8 cellular contexts compared by ENCODE assay signal in genomic region chr4:139740531-139741041, GRCh38.
DNase-seq lines count a peak whose midpoint lies in the region; ATAC-seq and TF ChIP-seq lines count a peak whose summit lies in the region.

No MANE protein-coding gene starts in this region.

- no peaks in the 10 kb centered on the region for H3K9me3 Mint-ChIP-seq in WTC11

- POLR2A ChIA-PET in WTC11 (lab: Charles Lee): interaction anchor here (0.9 to 1.3 kb wide), 2 partner anchors 9 to 75 kb away, joined by 3 to 4 read pairs; partner anchors contain the start of gene MGST2

- DNase-seq in AG09319 (ENCODE audit: extremely low read depth, low read depth) (peak; percentile 66), MV-4-11 (lab: John Stamatoyannopoulos, UW) (peak; percentile 91), WTC11 (ENCODE audit: low spot score) (no peak), left cardiac atrium (peak; percentile 78), sigmoid colon (peak; percentile 92), cortex of kidney (lab: John Stamatoyannopoulos, UW) (no peak)
- no peak for DNase-seq in stimulated activated naive CD8-positive, alpha-beta T cell treated with anti-CD3 and anti-CD28 coated beads, Interleukin-15, Interleukin-2, amounts not matched to agents 100 U/mL and 50 U/mL, for 24 hours

- WGBS in sigmoid colon, 2 donors: 53 to 65% methylated on average over 10 of the region's 10 CpGs

- H3K27ac Mint-ChIP-seq in WTC11: no peak overlapping the region

- ATAC-seq in WTC11: peak; percentile 23
- peak; percentile 93 to 97 for ATAC-seq in left cardiac atrium
- no peak for ATAC-seq in stimulated activated naive CD8-positive, alpha-beta T cell treated with anti-CD3 and anti-CD28 coated beads, Interleukin-15, Interleukin-2, amounts not matched to agents 100 U/mL and 50 U/mL, for 24 hours
- no peak for ATAC-seq in GM21381 (IDR thresholded peaks at IDR 0.05; ENCODE audit: unreplicated experiment)

- H3K27me3 ChIP-seq in sigmoid colon: no peaks in the 10 kb centered on the region

- no peaks in the 10 kb centered on the region for H3K36me3 Mint-ChIP-seq in WTC11

- no peak for TF ChIP-seq POLR2A in sigmoid colon (IDR thresholded peaks at IDR 0.05)

- TF ChIP-seq EP300 in sigmoid colon (IDR thresholded peaks at IDR 0.05): peak in 3 of 4 donors; percentile 32 to 84 (median 59)

- CTCF ChIA-PET in WTC11 (lab: Charles Lee): interaction anchor here (0.8 to 2.4 kb wide), 4 partner anchors 28 to 586 kb away, joined by 3 to 11 read pairs (median 5); no protein-coding TSS in a partner anchor

- peaks cover 21% of the 10 kb centered on the region for H3K27me3 Mint-ChIP-seq in WTC11 (ENCODE audit: low read depth)

- H3K4me3 ChIP-seq in sigmoid colon: no peak overlapping the region

- intact Hi-C loops in left cardiac atrium (cut with DNase I) (loop anchor here in 1 of 2 donors (10.0 kb wide), 1 partner anchor 264 kb away; no protein-coding TSS in a partner anchor), sigmoid colon (cut with DNase I) (no loop called here)

- peak overlapping the region; percentile 75 to 87 (median 78) for H3K27ac ChIP-seq in sigmoid colon

- no peaks in the 10 kb centered on the region for H3K9me3 ChIP-seq in sigmoid colon

- peak; percentile 32 for TF ChIP-seq CTCF in AG09319 (IDR thresholded peaks at IDR 0.05; ENCODE audit: low read depth, low read length)
- TF ChIP-seq CTCF in WTC11 (IDR thresholded peaks at IDR 0.05): no peak
- TF ChIP-seq CTCF in sigmoid colon (IDR thresholded peaks at IDR 0.05): peak in 1 of 4 experiments; percentile 13

- H3K4me3 Mint-ChIP-seq in WTC11: no peak overlapping the region

- no peaks in the 10 kb centered on the region for H3K36me3 ChIP-seq in sigmoid colon

- peaks cover 0 to 32% (median 21%) of the 10 kb centered on the region in 4 donors for H3K4me1 ChIP-seq in sigmoid colon

- peaks cover 28% of the 10 kb centered on the region for H3K4me1 Mint-ChIP-seq in WTC11

TF ChIP-seq in WTC11, 78 proteins besides CTCF, POLR2A, EP300 and RAD21:
- TF ChIP-seq TP53 (CRISPR knock-in tag; IDR thresholded peaks at IDR 0.05): no peak
- peak; percentile 19; the same call in 1 of the 2 replicates for TF ChIP-seq MAX (CRISPR knock-in tag; IDR thresholded peaks at IDR 0.05)

Comparison
In these comparisons a context has a peak if more than half of its experiments do, and no peak if none do; other contexts are left out.
1. DNase-seq: peak in AG09319 (single experiment), MV-4-11 (single experiment), left cardiac atrium (single experiment) and sigmoid colon (single experiment); none in WTC11 (single experiment), stimulated activated naive CD8-positive, alpha-beta T cell treated with anti-CD3 and anti-CD28 coated beads, Interleukin-15, Interleukin-2, amounts not matched to agents 100 U/mL and 50 U/mL, for 24 hours (single experiment) and cortex of kidney (single experiment).
2. ATAC-seq: peak in WTC11 (single experiment) and left cardiac atrium (2 of 2); none in stimulated activated naive CD8-positive, alpha-beta T cell treated with anti-CD3 and anti-CD28 coated beads, Interleukin-15, Interleukin-2, amounts not matched to agents 100 U/mL and 50 U/mL, for 24 hours (single experiment) and GM21381 (single experiment).